13 cellular contexts compared by ENCODE assay signal in genomic region chr17:74427048-74427762, GRCh38. TPM values are rescaled to one million over a fixed set of nuclear protein-coding genes. Genes with fewer than 3 reads are reported as not detected.
DNase-seq lines count a peak whose midpoint lies in the region; ATAC-seq and TF ChIP-seq lines count a peak whose summit lies in the region.
"Had no signal": no experiment of that assay in that cellular context is flagged by ENCODE, and none has a peak within 500 bp of the region (broad histone marks: within the 10 kb centered on the region; RNA-seq: fewer than 3 reads in every experiment).

No MANE protein-coding gene starts in this region.

- intact Hi-C loops in lower lobe of right lung (cut with DNase I) (no loop called here), transverse colon (cut with DNase I; ENCODE audit: low total_unique reads) (no loop called here)
- intact Hi-C loops in activated CD8-positive, alpha-beta T cell treated with anti-CD3 and anti-CD28 coated beads for 36 hours (cut with micrococcal nuclease) = no loop called here

- ATAC-seq in lower lobe of right lung (peak in 1 of 2 donors; percentile 18), HG02763 (IDR thresholded peaks at IDR 0.05; ENCODE audit: unreplicated experiment) (no peak), HG03354 (IDR thresholded peaks at IDR 0.05; ENCODE audit: poor library complexity, severe bottlenecking, unreplicated experiment) (no peak)
- no peak for ATAC-seq in activated CD8-positive, alpha-beta T cell treated with anti-CD3 and anti-CD28 coated beads for 36 hours

- TF ChIP-seq CTCF in lower lobe of right lung (IDR thresholded peaks at IDR 0.05) (no peak), transverse colon (IDR thresholded peaks at IDR 0.05) (no peak)
- no peak for TF ChIP-seq CTCF in activated CD8-positive, alpha-beta T cell treated with anti-CD3 and anti-CD28 coated beads for 36 hours (IDR thresholded peaks at IDR 0.05)

- no peaks in the 10 kb centered on the region for H3K9me3 ChIP-seq in lower lobe of right lung
- no peaks in the 10 kb centered on the region for H3K9me3 ChIP-seq in transverse colon
- no peaks in the 10 kb centered on the region for H3K9me3 ChIP-seq in SJCRH30 (replicated peaks)

- H3K27ac ChIP-seq in lower lobe of right lung (peak overlapping the region; percentile 65), transverse colon (peak overlapping the region; percentile 84 to 96 (median 92)), SJCRH30 (no peak overlapping the region)

- no peak overlapping the region for H3K4me3 Mint-ChIP-seq in activated CD8-positive, alpha-beta T cell treated with anti-CD3 and anti-CD28 coated beads for 36 hours

- H3K9me3 Mint-ChIP-seq in activated CD8-positive, alpha-beta T cell treated with anti-CD3 and anti-CD28 coated beads for 36 hours = no peaks in the 10 kb centered on the region

- in situ Hi-C loops in transverse colon (cut with MboI; ENCODE audit: low pct_ligation_motif_present in 1 of 4, low pct_unique_long_range_greater_than_20kb in 1 of 4, low sequenced_read_pairs in 3 of 4) = no loop called here

- peaks cover 25% of the 10 kb centered on the region for H3K27me3 Mint-ChIP-seq in activated CD8-positive, alpha-beta T cell treated with anti-CD3 and anti-CD28 coated beads for 36 hours

- TF ChIP-seq EP300 in transverse colon (IDR thresholded peaks at IDR 0.05; ENCODE audit: low read depth) = no peak

- no peaks in the 10 kb centered on the region for H3K36me3 Mint-ChIP-seq in activated CD8-positive, alpha-beta T cell treated with anti-CD3 and anti-CD28 coated beads for 36 hours (ENCODE audit: low read depth)

- CTCF ChIA-PET in activated CD8-positive, alpha-beta T cell treated with anti-CD3 and anti-CD28 coated beads for 36 hours (lab: Charles Lee) = no interaction called here

- POLR2A ChIA-PET in activated CD8-positive, alpha-beta T cell treated with anti-CD3 and anti-CD28 coated beads for 36 hours (lab: Charles Lee) = no interaction called here

- DNase-seq in HuH-7 (ENCODE audit: low spot score) = peak; percentile 92
- peak; percentile 69 for DNase-seq in ecto neural progenitor cell (ENCODE audit: low spot score)
- DNase-seq in lower lobe of right lung = no peak
- DNase-seq in transverse colon = peak; percentile 85
- DNase-seq in SJCRH30 = no peak
- DNase-seq in activated CD8-positive, alpha-beta T cell treated with anti-CD3 and anti-CD28 coated beads for 36 hours = no peak
- DNase-seq: activated CD4-positive, CD25-positive, alpha-beta regulatory T cell; activated gamma-delta T cell; DND-41; retina; RPMI8226 had no signal

- H3K36me3 ChIP-seq in lower lobe of right lung = no peaks in the 10 kb centered on the region
- H3K36me3 ChIP-seq in transverse colon = no peaks in the 10 kb centered on the region
- no peaks in the 10 kb centered on the region for H3K36me3 ChIP-seq in SJCRH30

- TF ChIP-seq POLR2A in transverse colon (IDR thresholded peaks at IDR 0.05) = peak; percentile 82

- 57% methylated on average over 10 of the region's 10 CpGs; no CpG with 5 or more reads in 1 of the 2 donors for WGBS in transverse colon (ENCODE audit: low coverage in 1 of 2), 2 donors

- H3K4me3 ChIP-seq in lower lobe of right lung (no peak overlapping the region), transverse colon (no peak overlapping the region), SJCRH30 (no peak overlapping the region)

- H3K27ac Mint-ChIP-seq in activated CD8-positive, alpha-beta T cell treated with anti-CD3 and anti-CD28 coated beads for 36 hours = no peak overlapping the region

- peaks cover 13% of the 10 kb centered on the region for H3K4me1 Mint-ChIP-seq in activated CD8-positive, alpha-beta T cell treated with anti-CD3 and anti-CD28 coated beads for 36 hours (ENCODE audit: low read depth)

- H3K27me3 ChIP-seq in lower lobe of right lung (ENCODE audit: low read depth) = peaks cover 26% of the 10 kb centered on the region
- H3K27me3 ChIP-seq in transverse colon = no peaks in the 10 kb centered on the region
- H3K27me3 ChIP-seq in SJCRH30 = peaks cover 14% of the 10 kb centered on the region; the same call in 1 of the 2 replicates

- H3K4me1 ChIP-seq in lower lobe of right lung = peaks cover 34% of the 10 kb centered on the region
- H3K4me1 ChIP-seq in transverse colon = peaks cover 18 to 50% (median 41%) of the 10 kb centered on the region in 4 donors
- no peaks in the 10 kb centered on the region for H3K4me1 ChIP-seq in SJCRH30

RNA-seq across cellular contexts. Expression of gene GPRC5C, which starts 4.7 kb away (rescaled TPM):
- total RNA-seq in lower lobe of right lung (58.2 TPM), transverse colon (100 to 1,000 TPM in 3 of 4 donors, 10 to 100 TPM in 1; 62.5 to 263 (median 174) TPM)
- not detected in 2 replicates for total RNA-seq in SJCRH30 (2014; rRNA removed; shearing (Covaris generic))
- 1 to 10 TPM; 1.2 to 2.0 TPM for total RNA-seq in activated CD8-positive, alpha-beta T cell treated with anti-CD3 and anti-CD28 coated beads for 36 hours

RNA-seq across cellular contexts. Expression of gene CD300A, which starts 39.2 kb away (rescaled TPM):
- 27.8 TPM for total RNA-seq in lower lobe of right lung
- 1 to 10 TPM in 2 of 4 donors, not detected in 2; 3.1 to 5.1 TPM for total RNA-seq in transverse colon
- not detected in 2 replicates for total RNA-seq in SJCRH30 (2014; rRNA removed; shearing (Covaris generic))
- total RNA-seq in activated CD8-positive, alpha-beta T cell treated with anti-CD3 and anti-CD28 coated beads for 36 hours = 1 to 10 TPM; 2.2 to 2.4 TPM

RNA-seq across cellular contexts. Expression of gene GPR142, which starts 59.9 kb away (rescaled TPM):
- total RNA-seq in lower lobe of right lung (not detected), transverse colon (under 1 TPM in 1 of 4 donors, not detected in 3; 0.48 TPM)
- total RNA-seq in SJCRH30 (2014; rRNA removed; shearing (Covaris generic)) = not detected in 2 replicates
- not detected for total RNA-seq in activated CD8-positive, alpha-beta T cell treated with anti-CD3 and anti-CD28 coated beads for 36 hours

Comparison
In these comparisons a context has a peak if more than half of its experiments do, and no peak if none do; other contexts are left out.
1. DNase-seq: peak in HuH-7 (single experiment), ecto neural progenitor cell (single experiment) and transverse colon (single experiment); none in lower lobe of right lung (single experiment), SJCRH30 (0 of 2) and activated CD8-positive, alpha-beta T cell treated with anti-CD3 and anti-CD28 coated beads for 36 hours (single experiment).
2. RNA of gene GPRC5C, which starts 4.7 kb away (total RNA-seq): 62.5 to 263 TPM in transverse colon and 58.2 TPM in lower lobe of right lung (single experiment); 1.2 to 2.0 TPM in activated CD8-positive, alpha-beta T cell treated with anti-CD3 and anti-CD28 coated beads for 36 hours and not detected in SJCRH30; every median in the first group is over 10 times any median in the second.